In genomic region chr1:107979088-107979487, GRCh38 we compare ENCODE assay signal across 32 cellular contexts.
"Had no signal": no experiment of that assay in that cellular context is flagged by ENCODE, and none has a peak within 500 bp of the region (broad histone marks: within the 10 kb centered on the region; RNA-seq: fewer than 3 reads in every experiment).

No MANE protein-coding gene starts in this region.

- ATAC-seq: activated T-cell treated with anti-CD3 and anti-CD28 coated beads, Interleukin-2, amount 50 U/mL, for 4 hours; body of pancreas; effector memory CD8-positive, alpha-beta T cell; foreskin keratinocyte; gastrocnemius medialis; SK-N-SH treated with all-trans-retinoic acid at 6 μM for 48 hours; T-helper 17 cell had no signal

- H3K36me3 Mint-ChIP-seq: activated naive CD4-positive, alpha-beta T cell treated with anti-CD3 and anti-CD28 coated beads, Interleukin-2, amount 10 ng/mL, durations not matched to agents 7 days and 5 days; activated naive CD4-positive, alpha-beta T cell treated with anti-CD3 and anti-CD28 coated beads, Interleukin-2, amount 50 U/mL, for 72 hours had no signal

- H3K36me3 ChIP-seq: adrenal gland, esophagus muscularis mucosa, gastrocnemius medialis had no signal

- H3K4me1 Mint-ChIP-seq: activated CD4-positive, alpha-beta T cell treated with anti-CD3 and anti-CD28 coated beads, Interleukin-2, amount 10 ng/mL, durations not matched to agents 7 days and 5 days; activated naive CD4-positive, alpha-beta T cell treated with anti-CD3 and anti-CD28 coated beads, Interleukin-2, amount 10 ng/mL, durations not matched to agents 7 days and 5 days had no signal

- H3K4me1 ChIP-seq: adrenal gland, body of pancreas, esophagus muscularis mucosa, foreskin keratinocyte, gastrocnemius medialis had no signal

- H3K9me3 ChIP-seq: adrenal gland, body of pancreas, esophagus muscularis mucosa, gastrocnemius medialis had no signal

- FAIRE-seq: colon had no signal

- H3K9me3 Mint-ChIP-seq: activated CD4-positive, alpha-beta T cell treated with anti-CD3 and anti-CD28 coated beads, Interleukin-2, amount 10 ng/mL, durations not matched to agents 7 days and 5 days; activated naive CD4-positive, alpha-beta T cell treated with anti-CD3 and anti-CD28 coated beads, Interleukin-2, amount 10 ng/mL, durations not matched to agents 7 days and 5 days; activated naive CD4-positive, alpha-beta T cell treated with anti-CD3 and anti-CD28 coated beads, Interleukin-2, amount 50 U/mL, for 72 hours; activated T-cell treated with anti-CD3 and anti-CD28 coated beads, Interleukin-2, amount 50 U/mL, for 4 hours; activated T-helper 1 cell treated with anti-CD3 and anti-CD28 coated beads, Interleukin-12 subunit alpha, Interleukin-12 subunit beta, Interleukin-2, Interleukin-4 antibody, amounts not matched to agents 30 ng/mL and 10 ng/mL and 1 ng/mL, durations not matched to agents 14 hours and 24 hours and 36 hours; effector memory CD8-positive, alpha-beta T cell; T-helper 2 cell treated with Interferon-gamma antibody and Interleukin-4, amounts not matched to agents 5 μg/mL and 100 μg/mL, for 36 hours had no signal

- H3K4me3 ChIP-seq: adrenal gland, body of pancreas, esophagus muscularis mucosa, gastrocnemius medialis had no signal

- DNase-seq: activated CD4-positive, alpha-beta T cell treated with anti-CD3 and anti-CD28 coated beads for 4 hours; activated CD4-positive, alpha-beta T cell treated with anti-CD3 and anti-CD28 coated beads, Interleukin-2, amount 10 ng/mL, durations not matched to agents 7 days and 5 days; activated CD4-positive, alpha-beta T cell treated with anti-CD3 and anti-CD28 coated beads, Interleukin-2, amount 50 U/mL, for 4 hours; activated CD4-positive, CD25-positive, alpha-beta regulatory T cell; activated CD4-positive, CD25-positive, alpha-beta regulatory T cell treated with anti-CD3 and anti-CD28 coated beads, Interleukin-2, amount 50 U/mL, for 72 hours; activated CD8-positive, alpha-beta memory T cell treated with anti-CD3 and anti-CD28 coated beads, Interleukin-2, amount 50 U/mL, for 48 hours; activated gamma-delta T cell; activated naive CD4-positive, alpha-beta T cell; activated naive CD4-positive, alpha-beta T cell treated with anti-CD3 and anti-CD28 coated beads, Interleukin-2, amount 10 ng/mL, durations not matched to agents 7 days and 5 days; activated T-cell treated with anti-CD3 and anti-CD28 coated beads, Interleukin-2, amount 50 U/mL, for 4 hours; adrenal gland; amygdala; aorta; body of pancreas; caudate nucleus; cortex of kidney; dermis blood vessel endothelial cell; effector CD4-positive, alpha-beta T cell; effector memory CD8-positive, alpha-beta T cell; erythroblast; foreskin keratinocyte; gastrocnemius medialis; glutamatergic neuron; T-helper 1 cell; T-helper 17 cell; T1000 had no signal

- H3K27ac Mint-ChIP-seq: activated CD4-positive, alpha-beta T cell treated with anti-CD3 and anti-CD28 coated beads, Interleukin-2, amount 10 ng/mL, durations not matched to agents 7 days and 5 days; activated naive CD4-positive, alpha-beta T cell treated with anti-CD3 and anti-CD28 coated beads, Interleukin-2, amount 10 ng/mL, durations not matched to agents 7 days and 5 days; activated naive CD4-positive, alpha-beta T cell treated with anti-CD3 and anti-CD28 coated beads, Interleukin-2, amount 50 U/mL, for 72 hours; activated T-helper 1 cell treated with anti-CD3 and anti-CD28 coated beads, Interleukin-12 subunit alpha, Interleukin-12 subunit beta, Interleukin-2, Interleukin-4 antibody, amounts not matched to agents 30 ng/mL and 10 ng/mL and 1 ng/mL, durations not matched to agents 14 hours and 24 hours and 36 hours; effector memory CD8-positive, alpha-beta T cell; T-helper 17 cell; T-helper 2 cell treated with Interferon-gamma antibody and Interleukin-4, amounts not matched to agents 5 μg/mL and 100 μg/mL, for 36 hours had no signal

- H3K27me3 Mint-ChIP-seq: activated naive CD4-positive, alpha-beta T cell treated with anti-CD3 and anti-CD28 coated beads, Interleukin-2, amount 10 ng/mL, durations not matched to agents 7 days and 5 days had no signal

- H3K27ac ChIP-seq: adrenal gland, body of pancreas, esophagus muscularis mucosa, foreskin keratinocyte, gastrocnemius medialis had no signal

- H3K4me3 Mint-ChIP-seq: activated CD4-positive, alpha-beta T cell treated with anti-CD3 and anti-CD28 coated beads, Interleukin-2, amount 10 ng/mL, durations not matched to agents 7 days and 5 days; activated naive CD4-positive, alpha-beta T cell treated with anti-CD3 and anti-CD28 coated beads, Interleukin-2, amount 10 ng/mL, durations not matched to agents 7 days and 5 days; activated T-cell treated with anti-CD3 and anti-CD28 coated beads, Interleukin-2, amount 50 U/mL, for 4 hours; activated T-helper 1 cell treated with anti-CD3 and anti-CD28 coated beads, Interleukin-12 subunit alpha, Interleukin-12 subunit beta, Interleukin-2, Interleukin-4 antibody, amounts not matched to agents 30 ng/mL and 10 ng/mL and 1 ng/mL, durations not matched to agents 14 hours and 24 hours and 36 hours; effector memory CD8-positive, alpha-beta T cell; T-helper 2 cell treated with Interferon-gamma antibody and Interleukin-4, amounts not matched to agents 5 μg/mL and 100 μg/mL, for 36 hours had no signal
